13 cellular contexts compared by ENCODE assay signal in genomic region chr12:52969828-52970569, GRCh38. TPM values are rescaled to one million over a fixed set of nuclear protein-coding genes. Genes with fewer than 3 reads are reported as not detected.
A peak's percentile ranks its signal among the peaks of the same experiment; 100 is the strongest.
DNase-seq lines count a peak whose midpoint lies in the region; ATAC-seq, FAIRE-seq and TF ChIP-seq lines count a peak whose summit lies in the region.
"Had no signal": no experiment of that assay in that cellular context is flagged by ENCODE, and none has a peak within 500 bp of the region (broad histone marks: within the 10 kb centered on the region; RNA-seq: fewer than 3 reads in every experiment).

No MANE protein-coding gene starts in this region.

- POLR2A ChIA-PET in MCF 10A (lab: Yijun Ruan, JAX) = interaction anchor here (0.9 to 5.2 kb wide), 6 partner anchors 8 to 477 kb away, joined by 4 to 95 read pairs (median 10); partner anchors contain the start of genes EIF4B, KRT18, KRT6A and KRT8

- dilution Hi-C loops in mammary epithelial cell (cut with HindIII; ENCODE audit: low sequenced_read_pairs) = no loop called here

- no peak overlapping the region for H3K4me3 Mint-ChIP-seq in MCF 10A (ENCODE audit: unreplicated experiment)
- H3K4me3 Mint-ChIP-seq: activated T-helper 17 cell treated with anti-CD3 and anti-CD28 coated beads, Interleukin-2, amount 50 U/mL, for 72 hours had no signal

- H3K4me3 ChIP-seq in mammary epithelial cell (replicated peaks in 1 of 3; ENCODE audit: insufficient read depth in 1 of 3, low read depth in 2 of 3, low read length in 3 of 3) (no peak overlapping the region), RWPE2 (ENCODE audit: severe bottlenecking) (no peak overlapping the region)

- H3K27ac ChIP-seq in mammary epithelial cell (ENCODE audit: insufficient read depth, low read depth, low read length) (no peak overlapping the region), RWPE2 (ENCODE audit: poor library complexity, severe bottlenecking) (peak overlapping the region; percentile 94)

- no peak for FAIRE-seq in GM12891 (lab: Jason Lieb, UNC)

- intact Hi-C loops in MCF 10A (cut with micrococcal nuclease) (loop anchor here (2.0 kb wide), 1 partner anchor 19 kb away; no protein-coding TSS in a partner anchor), mammary epithelial cell (cut with micrococcal nuclease) (loop anchor here (2.0 kb wide), 1 partner anchor 63 kb away; no protein-coding TSS in a partner anchor)

- peak; percentile 60 for DNase-seq in MCF 10A (ENCODE audit: unreplicated experiment)
- DNase-seq in mammary epithelial cell = no peak
- DNase-seq in RWPE2 (ENCODE audit: low spot score) = no peak
- peak; percentile 96 for DNase-seq in left kidney (ENCODE audit: low read depth, low spot score)
- DNase-seq in NOMO-1 treated with dmso at 0.1 percent for 144 hours (lab: John Stamatoyannopoulos, UW; ENCODE audit: unreplicated experiment) = no peak
- no peak for DNase-seq in GM12891 (ENCODE audit: insufficient read length, low spot score)
- no peak for DNase-seq in ecto neural progenitor cell (ENCODE audit: low spot score)
- DNase-seq: NCI-H187; SHP77 treated with DMSO at 0.1 percent for 48 hours; stimulated activated CD4-positive, alpha-beta T cell treated with anti-CD3 and anti-CD28 coated beads, Interleukin-4, amount 100 ng/mL, for 24 hours had no signal

- H3K9me3 Mint-ChIP-seq in MCF 10A (ENCODE audit: unreplicated experiment) = no peaks in the 10 kb centered on the region
- H3K9me3 Mint-ChIP-seq: activated T-helper 17 cell treated with anti-CD3 and anti-CD28 coated beads, Interleukin-2, amount 50 U/mL, for 72 hours had no signal

- in situ Hi-C loops in mammary epithelial cell (cut with MboI; ENCODE audit: low sequenced_read_pairs in 2 of 2) = no loop called here

- no peak for TF ChIP-seq POLR2A in GM12891 (IDR thresholded peaks at IDR 0.05; ENCODE audit: low read depth, low read length)

- peaks cover 23% of the 10 kb centered on the region for H3K4me1 Mint-ChIP-seq in MCF 10A (ENCODE audit: insufficient read depth, unreplicated experiment)
- H3K4me1 Mint-ChIP-seq: activated T-helper 17 cell treated with anti-CD3 and anti-CD28 coated beads, Interleukin-2, amount 50 U/mL, for 72 hours had no signal

- H3K27me3 ChIP-seq in mammary epithelial cell (ENCODE audit: insufficient read depth, low read length) (peaks cover 7% of the 10 kb centered on the region), RWPE2 (ENCODE audit: insufficient read depth, poor library complexity, severe bottlenecking) (no peaks in the 10 kb centered on the region)

- ATAC-seq in RWPE2 (ENCODE audit: low read depth) (no peak), GM18519 (IDR thresholded peaks at IDR 0.05; ENCODE audit: low FRiP score, unreplicated experiment) (no peak)
- ATAC-seq: activated CD4-positive, CD25-positive, alpha-beta regulatory T cell treated with anti-CD3 and anti-CD28 coated beads, Interleukin-2, amount 50 U/mL, for 24 hours; activated T-helper 17 cell treated with anti-CD3 and anti-CD28 coated beads, Interleukin-2, amount 50 U/mL, for 72 hours had no signal

- H3K27ac Mint-ChIP-seq in MCF 10A (ENCODE audit: low read depth, unreplicated experiment) = peak overlapping the region; percentile 39
- H3K27ac Mint-ChIP-seq: activated T-helper 17 cell treated with anti-CD3 and anti-CD28 coated beads, Interleukin-2, amount 50 U/mL, for 72 hours had no signal

- H3K9me3 ChIP-seq in mammary epithelial cell (replicated peaks; ENCODE audit: insufficient read depth, low read length) = no peaks in the 10 kb centered on the region
- no peaks in the 10 kb centered on the region for H3K9me3 ChIP-seq in RWPE2 (ENCODE audit: severe bottlenecking)

- TF ChIP-seq CTCF in MCF 10A (IDR thresholded peaks at IDR 0.05; ENCODE audit: unreplicated experiment) (no peak), mammary epithelial cell (conservative IDR thresholded peaks at IDR 0.05 in 1 of 2, IDR thresholded peaks at IDR 0.05 in 1 of 2; ENCODE audit: extremely low read depth in 1 of 2, insufficient read depth in 1 of 2, low read depth in 1 of 2, low read length in 2 of 2) (no peak), RWPE2 (IDR thresholded peaks at IDR 0.05; ENCODE audit: poor library complexity, severe bottlenecking) (no peak)

- no peak overlapping the region for H3K4me2 ChIP-seq in mammary epithelial cell (ENCODE audit: insufficient read depth, low read depth, low read length)

- no peaks in the 10 kb centered on the region for H3K27me3 Mint-ChIP-seq in MCF 10A (ENCODE audit: insufficient read depth, unreplicated experiment)

- no peak overlapping the region for H2AFZ ChIP-seq in mammary epithelial cell (ENCODE audit: low read depth, low read length)

- H3K4me1 ChIP-seq in mammary epithelial cell (ENCODE audit: insufficient read depth, low read length) (peaks cover 15% of the 10 kb centered on the region), RWPE2 (ENCODE audit: insufficient read depth, poor library complexity, severe bottlenecking) (peaks cover 22% of the 10 kb centered on the region)

- H4K20me1 ChIP-seq in mammary epithelial cell (ENCODE audit: insufficient read depth, low read length) = no peaks in the 10 kb centered on the region

- no peak overlapping the region for H3K9ac ChIP-seq in mammary epithelial cell (ENCODE audit: insufficient read depth, low read length)

- WGBS in mammary epithelial cell (ENCODE audit: low coverage, missing lambda C conversion rate) = 46% methylated on average over 7 of the region's 7 CpGs

- peaks cover 6% of the 10 kb centered on the region for H3K36me3 Mint-ChIP-seq in MCF 10A (ENCODE audit: insufficient read depth, unreplicated experiment)

- CTCF ChIA-PET in MCF 10A (lab: Yijun Ruan, JAX) = interaction anchor here (0.5 to 4.6 kb wide), 7 partner anchors 9 to 1065 kb away, joined by 3 to 32 read pairs (median 4); no protein-coding TSS in a partner anchor
- CTCF ChIA-PET in mammary epithelial cell (lab: Charles Lee; ENCODE audit: low non-redundant PET) = no interaction called here

- H3K36me3 ChIP-seq in mammary epithelial cell (ENCODE audit: insufficient read depth, low read length) (no peaks in the 10 kb centered on the region), RWPE2 (ENCODE audit: low read depth) (no peaks in the 10 kb centered on the region)

- BruUV-seq in MCF 10A (replicated peaks; lab: Mats Ljungman, UMichigan) (no TSS peak), mammary epithelial cell (replicated peaks; lab: Mats Ljungman, UMichigan) (no TSS peak)

- H3K79me2 ChIP-seq in mammary epithelial cell (ENCODE audit: insufficient read depth, low read length) = no peaks in the 10 kb centered on the region

TF ChIP-seq in GM12891, 5 proteins besides CTCF, POLR2A, EP300 and RAD21:
- TF ChIP-seq SPI1 (IDR thresholded peaks at IDR 0.05; ENCODE audit: low read depth, low read length) = no peak
- TF ChIP-seq POLR2AphosphoS5 (IDR thresholded peaks at IDR 0.05; ENCODE audit: low read depth, low read length) = no peak
- TF ChIP-seq PAX5 (IDR thresholded peaks at IDR 0.05; ENCODE audit: insufficient read depth, low read length, severe bottlenecking) = no peak
- TF ChIP-seq TAF1 (IDR thresholded peaks at IDR 0.05; ENCODE audit: low read depth, low read length) = no peak
- TF ChIP-seq POU2F2 (IDR thresholded peaks at IDR 0.05; ENCODE audit: low read depth, low read length) = no peak

RNA-seq across cellular contexts. Expression of gene KRT18, which starts 21.1 kb away (rescaled TPM):
- total RNA-seq in MCF 10A (2022) (659 and 662 TPM in 2 replicates), mammary epithelial cell (100 to 1,000 TPM; 175 to 187 TPM)
- 380 TPM for polyA plus RNA-seq in mammary epithelial cell
- polyA minus RNA-seq in mammary epithelial cell = 709 TPM
- 9.5 TPM for polyA plus RNA-seq in GM12891 (2012; ENCODE audit: low read depth, missing spikeins)

RNA-seq across cellular contexts. Expression of gene EIF4B, which starts 36.3 kb away (rescaled TPM):
- total RNA-seq in MCF 10A (2022) = 580 and 658 TPM in 2 replicates
- 100 to 1,000 TPM; 350 to 850 TPM for total RNA-seq in mammary epithelial cell
- 312 TPM for polyA plus RNA-seq in mammary epithelial cell
- 610 TPM for polyA minus RNA-seq in mammary epithelial cell
- polyA plus RNA-seq in GM12891 (2012; ENCODE audit: low read depth, missing spikeins) = 328 TPM

Comparison
In these comparisons a context has a peak if more than half of its experiments do, and no peak if none do; other contexts are left out.
1. DNase-seq: peak in MCF 10A (single experiment) and left kidney (single experiment); none in mammary epithelial cell (single experiment), RWPE2 (single experiment), NOMO-1 treated with dmso at 0.1 percent for 144 hours (single experiment), GM12891 (single experiment) and ecto neural progenitor cell (single experiment).